Comparison of ENCODE assay signal across 8 cellular contexts in genomic region chr3:119792270-119792669, GRCh38. TPM values are rescaled to one million over a fixed set of nuclear protein-coding genes. Genes with fewer than 3 reads are reported as not detected.
"Had no signal": no experiment of that assay in that cellular context is flagged by ENCODE, and none has a peak within 500 bp of the region (broad histone marks: within the 10 kb centered on the region; RNA-seq: fewer than 3 reads in every experiment).

No MANE protein-coding gene starts in this region.

- H3K9me3 Mint-ChIP-seq: GM23338, H9 had no signal

- H3K27ac ChIP-seq: HL-60 had no signal

- H3K4me3 Mint-ChIP-seq: GM23338, H9 had no signal

- DNase-seq: H9, HCEC 1CT, IMR-90, KG1 had no signal

- H2AFZ ChIP-seq: GM23338 had no signal

- H3K4me3 ChIP-seq: GM23338, K562 had no signal

- H3K27ac Mint-ChIP-seq: GM23338 had no signal

- FAIRE-seq: H54, K562 had no signal

- ATAC-seq: GM23338, K562 had no signal

- H3K4me2 ChIP-seq: GM23338 had no signal

RNA-seq across cellular contexts. Expression of gene NR1I2, which starts 10.4 kb away (rescaled TPM):
- total RNA-seq: H9, IMR-90, K562 had no signal
- polyA plus RNA-seq: IMR-90, K562 had no signal
